Comparison of ENCODE assay signal across 31 cellular contexts in the genomic region with DNA sequence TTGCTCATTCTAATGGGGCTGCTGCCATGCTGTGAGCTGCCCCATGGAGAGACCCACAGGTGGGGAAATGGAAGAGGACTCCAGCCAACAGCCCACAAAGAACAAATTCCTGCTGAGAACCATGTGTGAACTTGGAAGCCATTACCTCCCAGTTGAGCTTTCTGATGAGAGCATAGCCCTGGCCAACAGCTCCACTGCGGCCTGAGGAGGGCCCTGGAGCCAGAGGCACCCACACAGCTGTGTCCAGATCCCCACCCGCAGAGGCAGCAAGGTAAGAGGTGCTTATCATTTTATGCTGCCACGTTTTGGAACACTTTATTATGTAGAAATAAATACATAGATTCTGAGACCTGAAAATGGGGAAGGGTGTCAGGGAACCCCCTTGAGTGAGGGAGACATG. TPM values are rescaled to one million over a fixed set of nuclear protein-coding genes. Genes with fewer than 3 reads are reported as not detected.
"Had no signal": no experiment of that assay in that cellular context is flagged by ENCODE, and none has a peak within 500 bp of the region (broad histone marks: within the 10 kb centered on the region; RNA-seq: fewer than 3 reads in every experiment).

No MANE protein-coding gene starts in this region.

- H3K27ac ChIP-seq: heart right ventricle, hepatocyte, left ventricle myocardium inferior, neural progenitor cell, neutrophil, ovary, prostate gland, sigmoid colon, thyroid gland, transverse colon, upper lobe of left lung had no signal

- H3K27ac Mint-ChIP-seq: mesothelial cell of epicardium; naive B cell; nephron; neural progenitor cell; stimulated activated effector memory CD8-positive, alpha-beta T cell treated with anti-CD3 and anti-CD28 coated beads, Interleukin-12 subunit alpha, Interleukin-12 subunit beta, amount 100 ng/mL, for 72 hours; stimulated activated naive CD8-positive, alpha-beta T cell treated with anti-CD3 and anti-CD28 coated beads, Interleukin-15, Interleukin-2, amounts not matched to agents 100 ng/mL and 50 ng/mL, for 24 hours had no signal

- H3K4me3 ChIP-seq: heart right ventricle, hepatocyte, left ventricle myocardium inferior, lung, neural progenitor cell, ovary, prostate gland, sigmoid colon, thyroid gland, transverse colon, upper lobe of left lung had no signal

- H3K9me3 ChIP-seq: left ventricle myocardium inferior, neutrophil, prostate gland, thyroid gland, transverse colon, upper lobe of left lung had no signal

- H3K4me3 Mint-ChIP-seq: mesothelial cell of epicardium; naive B cell; nephron; neural progenitor cell; stimulated activated effector memory CD8-positive, alpha-beta T cell treated with anti-CD3 and anti-CD28 coated beads, Interleukin-12 subunit alpha, Interleukin-12 subunit beta, amount 100 ng/mL, for 72 hours; stimulated activated naive CD8-positive, alpha-beta T cell treated with anti-CD3 and anti-CD28 coated beads, Interleukin-15, Interleukin-2, amounts not matched to agents 100 ng/mL and 50 ng/mL, for 24 hours had no signal

- H3K4me1 ChIP-seq: heart right ventricle, left ventricle myocardium inferior, prostate gland, sigmoid colon, thyroid gland, transverse colon, upper lobe of left lung had no signal

- DNase-seq: heart right ventricle; islet precursor cell; left ventricle myocardium inferior; mesendoderm; naive B cell; occipital lobe; retina; right cardiac atrium; small intestine; stimulated activated CD4-positive, alpha-beta T cell treated with anti-CD3 and anti-CD28 coated beads, Interleukin-1b, Interleukin-23, amount 100 ng/mL, for 48 hours; stimulated activated CD4-positive, alpha-beta T cell treated with anti-CD3 and anti-CD28 coated beads, Interleukin-2, amount 100 ng/mL, for 48 hours; stimulated activated naive CD4-positive, alpha-beta T cell; substantia nigra; thyroid gland; upper lobe of left lung had no signal

- H3K36me3 Mint-ChIP-seq: mesothelial cell of epicardium; naive B cell; neural progenitor cell; stimulated activated effector memory CD8-positive, alpha-beta T cell treated with anti-CD3 and anti-CD28 coated beads, Interleukin-12 subunit alpha, Interleukin-12 subunit beta, amount 100 ng/mL, for 72 hours had no signal

- H3K4me1 Mint-ChIP-seq: mesothelial cell of epicardium; stimulated activated effector memory CD8-positive, alpha-beta T cell treated with anti-CD3 and anti-CD28 coated beads, Interleukin-12 subunit alpha, Interleukin-12 subunit beta, amount 100 ng/mL, for 72 hours had no signal

- H3K27me3 ChIP-seq: hepatocyte, neural progenitor cell, ovary, thyroid gland, transverse colon, upper lobe of left lung had no signal

- ATAC-seq: heart right ventricle; right cardiac atrium; stimulated activated effector memory CD8-positive, alpha-beta T cell treated with anti-CD3 and anti-CD28 coated beads, Interleukin-12 subunit alpha, Interleukin-12 subunit beta, amount 100 ng/mL, for 72 hours had no signal

- H3K36me3 ChIP-seq: heart right ventricle, left ventricle myocardium inferior, neural progenitor cell, neutrophil, ovary, prostate gland, sigmoid colon, thyroid gland, transverse colon, upper lobe of left lung had no signal

RNA-seq across cellular contexts. Expression of a gene that starts 44.2 kb away (rescaled TPM):
- total RNA-seq: heart right ventricle, kidney epithelial cell, left ventricle myocardium inferior, lower leg skin, lung, mesothelial cell of epicardium, mononuclear cell, ovary, prostate gland, right cardiac atrium, sigmoid colon, temporal lobe, transverse colon, upper lobe of left lung had no signal
- polyA plus RNA-seq: heart right ventricle, hepatocyte, lung, ovary, right cardiac atrium, sigmoid colon, small intestine had no signal
